ENCODE assay signal across 22 cellular contexts in genomic region chr3:118097226-118097625, GRCh38.
DNase-seq lines count a peak whose midpoint lies in the region; ATAC-seq and TF ChIP-seq lines count a peak whose summit lies in the region.
"Had no signal": no experiment of that assay in that cellular context is flagged by ENCODE, and none has a peak within 500 bp of the region (broad histone marks: within the 10 kb centered on the region; RNA-seq: fewer than 3 reads in every experiment).

No MANE protein-coding gene starts in this region.

- no peak overlapping the region for H3K4ac ChIP-seq in IMR-90 (ENCODE audit: low read depth, low read length)
- H3K4ac ChIP-seq in mesendoderm (ENCODE audit: low read depth, low read length): no peak overlapping the region

- no TSS peak for BruUV-seq in IMR-90 (replicated peaks; lab: Mats Ljungman, UMichigan)

- no peak overlapping the region for H3K4me2 ChIP-seq in IMR-90 (ENCODE audit: low read depth, low read length)
- H3K4me2 ChIP-seq in mesendoderm (ENCODE audit: low read length): no peak overlapping the region
- H3K4me2 ChIP-seq: A549; BLaER1 treated with 17β-estradiol and CSF1 and Interleukin-3, amounts not matched to agents 10 nM and 100 nM; GM23338 had no signal

- DNase-seq in IMR-90 (peak; percentile 22), RKO (ENCODE audit: low spot score) (peak; percentile 12), epithelial cell of prostate (ENCODE audit: low read depth, low spot score) (peak; percentile 43), mesendoderm (no peak), NCI-H128 (lab: John Stamatoyannopoulos, UW; ENCODE audit: unreplicated experiment) (no peak)
- no peak for DNase-seq in stimulated activated CD4-positive, alpha-beta T cell treated with anti-CD3 and anti-CD28 coated beads, Interleukin-12 subunit alpha, Interleukin-12 subunit beta, amount 100 ng/mL, for 4 hours
- DNase-seq: 8988T; ACHN; AML-193; BE2C; CD4-positive, alpha-beta T cell; CD8-positive, alpha-beta memory T cell; DMS 273 treated with DMSO at 0.1 percent for 48 hours; DMS79; EL; GDM1; H9 had no signal

- H3K23ac ChIP-seq in IMR-90 (ENCODE audit: low read depth, low read length) (no peak overlapping the region), mesendoderm (ENCODE audit: low read length) (no peak overlapping the region)

- H4K5ac ChIP-seq in IMR-90 (ENCODE audit: low read depth, low read length) (no peak overlapping the region), mesendoderm (ENCODE audit: low read length) (no peak overlapping the region)

- H3K79me1 ChIP-seq in IMR-90 (ENCODE audit: low read depth in 1 of 2, low read length in 2 of 2) (no peaks in the 10 kb centered on the region), mesendoderm (ENCODE audit: low read length) (no peaks in the 10 kb centered on the region)

- no peak for TF ChIP-seq CTCF in IMR-90 (conservative IDR thresholded peaks at IDR 0.05; ENCODE audit: low read depth, low read length)

- H3K18ac ChIP-seq in IMR-90 (ENCODE audit: low read depth, low read length) (no peak overlapping the region), mesendoderm (ENCODE audit: low read length) (no peak overlapping the region)

- peaks cover 5% of the 10 kb centered on the region for H3K9me3 ChIP-seq in IMR-90 (ENCODE audit: control insufficient read depth, insufficient read depth, low read length)

- H3K56ac ChIP-seq in IMR-90 (ENCODE audit: extremely low read depth, insufficient read depth, low read length) (no peak overlapping the region), mesendoderm (ENCODE audit: low read length) (no peak overlapping the region)

- TF ChIP-seq RAD21 in IMR-90 (IDR thresholded peaks at IDR 0.05; ENCODE audit: low read length): no peak

- H4K91ac ChIP-seq in IMR-90 (ENCODE audit: insufficient read depth, low read depth, low read length): no peak overlapping the region

- no peak overlapping the region for H2BK5ac ChIP-seq in IMR-90 (ENCODE audit: low read depth, low read length, poor library complexity, severe bottlenecking)
- H2BK5ac ChIP-seq in mesendoderm (ENCODE audit: low read length): no peak overlapping the region

- H2BK15ac ChIP-seq in IMR-90 (ENCODE audit: low read depth, low read length) (no peak overlapping the region), mesendoderm (replicated peaks; ENCODE audit: low read depth) (no peak overlapping the region)

- no peak overlapping the region for H2AFZ ChIP-seq in IMR-90 (replicated peaks; ENCODE audit: low read length, poor library complexity)
- H2AFZ ChIP-seq: GM23338 had no signal

- no peak overlapping the region for H2BK120ac ChIP-seq in IMR-90 (ENCODE audit: low read depth, low read length)
- H2BK120ac ChIP-seq in mesendoderm (ENCODE audit: low read depth, low read length): no peak overlapping the region

- CTCF ChIA-PET in IMR-90 (lab: Yijun Ruan, JAX): no interaction called here

- intact Hi-C loops in IMR-90 (cut with micrococcal nuclease): no loop called here

- no peaks in the 10 kb centered on the region for H3K79me2 ChIP-seq in mesendoderm (ENCODE audit: control insufficient read depth, insufficient read depth, low read length)

- in situ Hi-C loops in IMR-90 (cut with MboI; ENCODE audit: low sequenced_read_pairs): no loop called here

- H3K27ac ChIP-seq in IMR-90 (ENCODE audit: insufficient read depth, low read length): no peak overlapping the region
- no peak overlapping the region for H3K27ac ChIP-seq in epithelial cell of prostate
- no peak overlapping the region for H3K27ac ChIP-seq in mesendoderm (ENCODE audit: low read depth, low read length)
- H3K27ac ChIP-seq: A549; BLaER1 treated with 17β-estradiol and CSF1 and Interleukin-3, amounts not matched to agents 10 nM and 100 nM had no signal

- ATAC-seq in IMR-90 (ENCODE audit: low read depth): no peak; the same call in 1 of the 2 replicates
- ATAC-seq: A549, GM12878, GM23338, HCT116 had no signal

- dilution Hi-C loops in IMR-90 (cut with HindIII; ENCODE audit: low sequenced_read_pairs, unreplicated experiment): no loop called here

- TF ChIP-seq POLR2A in IMR-90 (IDR thresholded peaks at IDR 0.05; ENCODE audit: low read depth, low read length): no peak

- H2AK5ac ChIP-seq in IMR-90 (ENCODE audit: low read depth, low read length) (no peak overlapping the region), mesendoderm (ENCODE audit: low read length) (no peak overlapping the region)

- WGBS in IMR-90 (ENCODE audit: extremely low coverage in 2 of 2, insufficient read length in 1 of 2), 2 experiments: 50% methylated on average over 1 of the region's 2 CpGs; no CpG with 5 or more reads in 1 of the 2 experiments
- no CpG with 5 or more reads among the region's 2 CpGs for WGBS in mesendoderm (ENCODE audit: extremely low coverage, insufficient coverage, low lambda C conversion rate)

- H3K9ac ChIP-seq in IMR-90 (ENCODE audit: low read depth, low read length): no peak overlapping the region
- no peak overlapping the region for H3K9ac ChIP-seq in mesendoderm (ENCODE audit: low read length)
- H3K9ac ChIP-seq: BLaER1 treated with 17β-estradiol and CSF1 and Interleukin-3, amounts not matched to agents 10 nM and 100 nM had no signal

- no peak overlapping the region for H2BK20ac ChIP-seq in IMR-90 (ENCODE audit: low read depth, low read length)

- POLR2A ChIA-PET in IMR-90 (lab: Charles Lee; ENCODE audit: unreplicated experiment): no interaction called here

- no peak overlapping the region for H3K4me3 ChIP-seq in IMR-90 (ENCODE audit: insufficient read depth, low read depth, low read length)
- H3K4me3 ChIP-seq in mesendoderm (ENCODE audit: low read length): no peak overlapping the region
- H3K4me3 ChIP-seq: A549; BLaER1 treated with 17β-estradiol and CSF1 and Interleukin-3, amounts not matched to agents 10 nM and 100 nM; GM12878; GM23338 had no signal

- H3K27me3 ChIP-seq in IMR-90 (ENCODE audit: control insufficient read depth, insufficient read depth, low read length) (peaks cover 1% of the 10 kb centered on the region; the same call in 1 of the 2 replicates), mesendoderm (ENCODE audit: insufficient read depth, low read length, poor library complexity) (no peaks in the 10 kb centered on the region)
- H3K27me3 ChIP-seq: BE2C; BLaER1 treated with 17β-estradiol and CSF1 and Interleukin-3, amounts not matched to agents 10 nM and 100 nM had no signal

- H3K4me1 ChIP-seq in IMR-90 (ENCODE audit: control insufficient read depth, insufficient read depth, low read length): no peaks in the 10 kb centered on the region
- H3K4me1 ChIP-seq in mesendoderm (ENCODE audit: control insufficient read depth, low read depth, low read length): no peaks in the 10 kb centered on the region
- H3K4me1 ChIP-seq: A549; BE2C; BLaER1 treated with 17β-estradiol and CSF1 and Interleukin-3, amounts not matched to agents 10 nM and 100 nM had no signal

- H4K8ac ChIP-seq in IMR-90 (ENCODE audit: low read depth in 2 of 2, low read length in 2 of 2): no peak overlapping the region
- no peak overlapping the region for H4K8ac ChIP-seq in mesendoderm (ENCODE audit: low read depth, low read length)

- H3K9me1 ChIP-seq in IMR-90 (ENCODE audit: insufficient read depth, low read length): no peaks in the 10 kb centered on the region

- H4K20me1 ChIP-seq in IMR-90 (ENCODE audit: insufficient read depth, low read length): no peaks in the 10 kb centered on the region
- H4K20me1 ChIP-seq: BLaER1 treated with 17β-estradiol and CSF1 and Interleukin-3, amounts not matched to agents 10 nM and 100 nM had no signal

- H3K36me3 ChIP-seq in IMR-90 (ENCODE audit: control insufficient read depth, insufficient read depth, low read length) (no peaks in the 10 kb centered on the region), mesendoderm (ENCODE audit: control insufficient read depth, insufficient read depth, low read length) (no peaks in the 10 kb centered on the region)
- H3K36me3 ChIP-seq: BE2C; BLaER1 treated with 17β-estradiol and CSF1 and Interleukin-3, amounts not matched to agents 10 nM and 100 nM had no signal

- H2AK9ac ChIP-seq in IMR-90 (replicated peaks; ENCODE audit: low read depth, low read length, poor library complexity): no peak overlapping the region

- H3K14ac ChIP-seq in IMR-90 (replicated peaks; ENCODE audit: low read depth, low read length): no peak overlapping the region

TF ChIP-seq in IMR-90, 13 proteins besides CTCF, POLR2A, EP300 and RAD21:
- TF ChIP-seq MXI1 (IDR thresholded peaks at IDR 0.05; ENCODE audit: borderline replicate concordance, low read depth, low read length) (no peak), MAFK (IDR thresholded peaks at IDR 0.05; ENCODE audit: low read depth, low read length) (no peak), USF2 (IDR thresholded peaks at IDR 0.05; ENCODE audit: low read depth, low read length) (no peak), NFE2L2 (IDR thresholded peaks at IDR 0.05; ENCODE audit: low read depth, low read length) (no peak), FOS (IDR thresholded peaks at IDR 0.05; ENCODE audit: low read depth, low read length) (no peak)

Comparison
In these comparisons a context has a peak if more than half of its experiments do, and no peak if none do; other contexts are left out.
1. DNase-seq: peak in IMR-90 (single experiment), RKO (single experiment) and epithelial cell of prostate (single experiment); none in stimulated activated CD4-positive, alpha-beta T cell treated with anti-CD3 and anti-CD28 coated beads, Interleukin-12 subunit alpha, Interleukin-12 subunit beta, amount 100 ng/mL, for 4 hours (single experiment), mesendoderm (single experiment) and NCI-H128 (single experiment).